Comparison of ENCODE assay signal across 1 cellular context in genomic region chr1:228963795-228964177, GRCh38.
TF ChIP-seq lines count a peak whose summit lies in the region.

No MANE protein-coding gene starts in this region.

TF ChIP-seq in WTC11, 78 proteins besides CTCF, POLR2A, EP300 and RAD21 (continued from another document):
- TF ChIP-seq, protein P1, sequence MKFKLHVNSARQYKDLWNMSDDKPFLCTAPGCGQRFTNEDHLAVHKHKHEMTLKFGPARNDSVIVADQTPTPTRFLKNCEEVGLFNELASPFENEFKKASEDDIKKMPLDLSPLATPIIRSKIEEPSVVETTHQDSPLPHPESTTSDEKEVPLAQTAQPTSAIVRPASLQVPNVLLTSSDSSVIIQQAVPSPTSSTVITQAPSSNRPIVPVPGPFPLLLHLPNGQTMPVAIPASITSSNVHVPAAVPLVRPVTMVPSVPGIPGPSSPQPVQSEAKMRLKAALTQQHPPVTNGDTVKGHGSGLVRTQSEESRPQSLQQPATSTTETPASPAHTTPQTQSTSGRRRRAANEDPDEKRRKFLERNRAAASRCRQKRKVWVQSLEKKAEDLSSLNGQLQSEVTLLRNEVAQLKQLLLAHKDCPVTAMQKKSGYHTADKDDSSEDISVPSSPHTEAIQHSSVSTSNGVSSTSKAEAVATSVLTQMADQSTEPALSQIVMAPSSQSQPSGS (CRISPR knock-in tag; IDR thresholded peaks at IDR 0.05; ENCODE audit: borderline replicate concordance, low read depth) = no peak
- TF ChIP-seq HMGA2 (CRISPR knock-in tag; IDR thresholded peaks at IDR 0.05) = no peak
